1 cellular context compared by ENCODE assay signal in the genomic region with DNA sequence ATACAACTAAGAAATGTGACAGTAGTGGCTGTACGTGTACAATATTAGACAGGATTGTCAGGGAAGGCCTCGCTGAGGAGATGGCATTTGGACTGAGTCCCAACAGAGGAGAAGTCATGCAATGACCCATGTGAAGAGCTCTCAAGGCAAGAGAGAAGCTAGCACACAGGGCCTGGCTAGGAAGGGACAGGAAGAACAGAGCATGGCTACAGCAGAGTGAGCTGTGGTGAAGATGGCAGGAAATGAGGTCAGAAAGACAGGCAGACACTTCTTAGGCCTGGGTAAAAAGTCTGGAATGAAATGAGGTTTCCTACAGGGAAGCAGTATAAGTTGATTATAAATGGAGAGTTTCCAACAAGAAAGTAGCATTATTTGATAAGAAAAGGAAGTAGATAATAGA.
A peak's percentile ranks its signal among the peaks of the same experiment; 100 is the strongest.
TF ChIP-seq lines count a peak whose summit lies in the region.

No MANE protein-coding gene starts in this region.

TF ChIP-seq in GM12878, 131 proteins besides CTCF, POLR2A, EP300 and RAD21:
- TF ChIP-seq RUNX3 (IDR thresholded peaks at IDR 0.05; ENCODE audit: low read length), result peak; percentile 44; the same call in 1 of the 2 replicates
- no peak for TF ChIP-seq POLR2AphosphoS2 (IDR thresholded peaks at IDR 0.05; ENCODE audit: low read depth, low read length)
